ENCODE assay signal across 25 cellular contexts in genomic region chr12:50580436-50580835, GRCh38.
A peak's percentile ranks its signal among the peaks of the same experiment; 100 is the strongest.
DNase-seq lines count a peak whose midpoint lies in the region; ATAC-seq and TF ChIP-seq lines count a peak whose summit lies in the region.
"Had no signal": no experiment of that assay in that cellular context is flagged by ENCODE, and none has a peak within 500 bp of the region (broad histone marks: within the 10 kb centered on the region; RNA-seq: fewer than 3 reads in every experiment).

No MANE protein-coding gene starts in this region.

- no peak for DNase-seq in activated T-cell treated with anti-CD3 and anti-CD28 coated beads, Interleukin-2, amount 50 U/mL, for 72 hours
- DNase-seq in activated T-cell treated with anti-CD3 and anti-CD28 coated beads for 4 hours (no peak), endodermal cell (no peak), stomach (no peak), posterior cingulate gyrus (no peak), NCI-H345 (lab: John Stamatoyannopoulos, UW) (no peak), 8988T (no peak)
- DNase-seq: activated CD8-positive, alpha-beta T cell treated with anti-CD3 and anti-CD28 coated beads, Interleukin-2, amount 10 ng/mL, durations not matched to agents 7 days and 5 days; activated naive CD4-positive, alpha-beta T cell; activated T-cell treated with anti-CD3 and anti-CD28 coated beads, Interleukin-2, amount 50 U/mL, for 1 hour; amygdala; foreskin melanocyte; mucosa of descending colon; NCI-H1694; NCI-H2171; NCI-H526; stimulated activated CD4-positive, alpha-beta T cell treated with anti-CD3 and anti-CD28 coated beads, Interleukin-1b, Interleukin-23, amount 100 ng/mL, for 48 hours had no signal

- no peak for TF ChIP-seq POLR2A in stomach (IDR thresholded peaks at IDR 0.05)

- intact Hi-C loops in stomach (cut with DNase I; ENCODE audit: low total_unique reads) (no loop called here), posterior cingulate gyrus (cut with DNase I) (no loop called here)

- peak overlapping the region; percentile 76 for H3K27ac Mint-ChIP-seq in activated T-cell treated with anti-CD3 and anti-CD28 coated beads, Interleukin-2, amount 50 U/mL, for 72 hours
- peak overlapping the region; percentile 44 for H3K27ac Mint-ChIP-seq in endodermal cell
- H3K27ac Mint-ChIP-seq: activated CD8-positive, alpha-beta T cell treated with anti-CD3 and anti-CD28 coated beads, Interleukin-2, amount 10 ng/mL, durations not matched to agents 7 days and 5 days; stimulated activated effector memory CD8-positive, alpha-beta T cell treated with anti-CD3 and anti-CD28 coated beads, Interleukin-12 subunit alpha, Interleukin-12 subunit beta, amount 100 ng/mL, for 72 hours had no signal

- no peaks in the 10 kb centered on the region for H3K9me2 ChIP-seq in OCI-LY1 (ENCODE audit: low read depth, low read length)

- no peaks in the 10 kb centered on the region for H4K20me1 ChIP-seq in OCI-LY1 (ENCODE audit: insufficient read depth, low read length)

- H3K9me3 ChIP-seq in OCI-LY1 (ENCODE audit: low read length) (no peaks in the 10 kb centered on the region), endodermal cell (ENCODE audit: control insufficient read depth, low read length) (no peaks in the 10 kb centered on the region), stomach (no peaks in the 10 kb centered on the region)
- H3K9me3 ChIP-seq: HAP-1, MG63, mucosa of descending colon, tibial nerve had no signal

- H3K79me2 ChIP-seq in OCI-LY1 (ENCODE audit: insufficient read depth, low read length): no peaks in the 10 kb centered on the region

- H3K4me2 ChIP-seq in OCI-LY1 (ENCODE audit: low read length): no peak overlapping the region
- H3K4me2 ChIP-seq: hepatocyte had no signal

- peaks cover 21% of the 10 kb centered on the region for H3K4me1 ChIP-seq in OCI-LY1 (ENCODE audit: insufficient read depth, low read length, severe bottlenecking)
- H3K4me1 ChIP-seq in endodermal cell (ENCODE audit: control insufficient read depth, insufficient read depth, low read length): no peaks in the 10 kb centered on the region
- H3K4me1 ChIP-seq in stomach: peaks cover under 1 to 40% (median 17%) of the 10 kb centered on the region in 4 donors

- no peaks in the 10 kb centered on the region for H3K9me3 Mint-ChIP-seq in activated T-cell treated with anti-CD3 and anti-CD28 coated beads, Interleukin-2, amount 50 U/mL, for 72 hours
- no peaks in the 10 kb centered on the region for H3K9me3 Mint-ChIP-seq in endodermal cell
- H3K9me3 Mint-ChIP-seq: IgD-negative memory B cell; stimulated activated effector memory CD8-positive, alpha-beta T cell treated with anti-CD3 and anti-CD28 coated beads, Interleukin-12 subunit alpha, Interleukin-12 subunit beta, amount 100 ng/mL, for 72 hours had no signal

- H3K27ac ChIP-seq in OCI-LY1 (ENCODE audit: low read depth, low read length, poor library complexity, severe bottlenecking) (peak overlapping the region; percentile 20), endodermal cell (ENCODE audit: low read depth, low read length) (no peak overlapping the region), stomach (peak overlapping the region in 3 of 5 donors; percentile 32 to 60 (median 53))
- H3K27ac ChIP-seq: hepatocyte, tibial nerve had no signal

- no peaks in the 10 kb centered on the region for H3K27me3 Mint-ChIP-seq in activated T-cell treated with anti-CD3 and anti-CD28 coated beads, Interleukin-2, amount 50 U/mL, for 72 hours (ENCODE audit: low read depth)
- no peaks in the 10 kb centered on the region for H3K27me3 Mint-ChIP-seq in endodermal cell (ENCODE audit: insufficient read depth)
- H3K27me3 Mint-ChIP-seq: IgD-negative memory B cell, progenitor cell of endocrine pancreas had no signal

- no peak overlapping the region for H2AFZ ChIP-seq in OCI-LY1 (ENCODE audit: low read length)
- H2AFZ ChIP-seq: hepatocyte had no signal

- WGBS in endodermal cell (ENCODE audit: insufficient coverage in 1 of 2, insufficient read length in 1 of 2), 2 experiments: 98% methylated on average over 3 of the region's 3 CpGs; no CpG with 5 or more reads in 1 of the 2 experiments
- WGBS in stomach, 5 donors: 65 to 91% (median 85%) methylated on average over 3 of the region's 3 CpGs

- H3K4me3 Mint-ChIP-seq in activated T-cell treated with anti-CD3 and anti-CD28 coated beads, Interleukin-2, amount 50 U/mL, for 72 hours: no peak overlapping the region
- no peak overlapping the region for H3K4me3 Mint-ChIP-seq in endodermal cell
- H3K4me3 Mint-ChIP-seq: activated CD8-positive, alpha-beta T cell treated with anti-CD3 and anti-CD28 coated beads, Interleukin-2, amount 10 ng/mL, durations not matched to agents 7 days and 5 days; stimulated activated effector memory CD8-positive, alpha-beta T cell treated with anti-CD3 and anti-CD28 coated beads, Interleukin-12 subunit alpha, Interleukin-12 subunit beta, amount 100 ng/mL, for 72 hours had no signal

- no peaks in the 10 kb centered on the region for H3F3A ChIP-seq in OCI-LY1 (ENCODE audit: insufficient read depth, low read length)

- H3K36me3 ChIP-seq in OCI-LY1 (ENCODE audit: insufficient read depth, low read length) (no peaks in the 10 kb centered on the region), endodermal cell (ENCODE audit: control insufficient read depth, insufficient read depth, low read length) (no peaks in the 10 kb centered on the region), stomach (peaks cover 0 to 7% (median 6%) of the 10 kb centered on the region in 4 donors)
- H3K36me3 ChIP-seq: HAP-1, MG63 had no signal

- H3K4me3 ChIP-seq in OCI-LY1 (ENCODE audit: low read depth, low read length, poor library complexity, severe bottlenecking): no peak overlapping the region
- H3K4me3 ChIP-seq in endodermal cell (ENCODE audit: low read length): no peak overlapping the region
- no peak overlapping the region for H3K4me3 ChIP-seq in stomach
- H3K4me3 ChIP-seq: HAP-1, hepatocyte, MG63, mucosa of descending colon, tibial nerve had no signal

- H3K27me3 ChIP-seq in OCI-LY1 (ENCODE audit: insufficient read depth, low read length) (no peaks in the 10 kb centered on the region), endodermal cell (ENCODE audit: control insufficient read depth, insufficient read depth, low read length, poor library complexity, severe bottlenecking) (no peaks in the 10 kb centered on the region), stomach (no peaks in the 10 kb centered on the region)
- H3K27me3 ChIP-seq: hepatocyte, MG63, tibial nerve had no signal

- H3K9ac ChIP-seq in OCI-LY1 (ENCODE audit: low read length) (no peak overlapping the region), endodermal cell (ENCODE audit: extremely low read depth, low read length, poor library complexity, severe bottlenecking) (no peak overlapping the region)

- TF ChIP-seq EP300 in stomach (IDR thresholded peaks at IDR 0.05): no peak

- no peak for TF ChIP-seq CTCF in OCI-LY1 (IDR thresholded peaks at IDR 0.05; ENCODE audit: low read length)
- TF ChIP-seq CTCF in endodermal cell (conservative IDR thresholded peaks at IDR 0.05): no peak
- no peak for TF ChIP-seq CTCF in stomach (IDR thresholded peaks at IDR 0.05)

- H3K4me1 Mint-ChIP-seq in activated T-cell treated with anti-CD3 and anti-CD28 coated beads, Interleukin-2, amount 50 U/mL, for 72 hours (ENCODE audit: low read depth): peaks cover 17% of the 10 kb centered on the region
- H3K4me1 Mint-ChIP-seq in endodermal cell: peaks cover 4% of the 10 kb centered on the region
- H3K4me1 Mint-ChIP-seq: stimulated activated effector memory CD8-positive, alpha-beta T cell treated with anti-CD3 and anti-CD28 coated beads, Interleukin-12 subunit alpha, Interleukin-12 subunit beta, amount 100 ng/mL, for 72 hours had no signal

- no peaks in the 10 kb centered on the region for H3K36me3 Mint-ChIP-seq in activated T-cell treated with anti-CD3 and anti-CD28 coated beads, Interleukin-2, amount 50 U/mL, for 72 hours (ENCODE audit: insufficient read depth in 2 of 2)
- no peaks in the 10 kb centered on the region for H3K36me3 Mint-ChIP-seq in endodermal cell (ENCODE audit: low read depth)
- H3K36me3 Mint-ChIP-seq: IgD-negative memory B cell; stimulated activated effector memory CD8-positive, alpha-beta T cell treated with anti-CD3 and anti-CD28 coated beads, Interleukin-12 subunit alpha, Interleukin-12 subunit beta, amount 100 ng/mL, for 72 hours had no signal

- no peak for ATAC-seq in activated T-cell treated with anti-CD3 and anti-CD28 coated beads, Interleukin-2, amount 50 U/mL, for 72 hours (replicated peaks in 1 of 2)
- ATAC-seq: activated CD8-positive, alpha-beta T cell treated with anti-CD3 and anti-CD28 coated beads, Interleukin-2, amount 10 ng/mL, durations not matched to agents 7 days and 5 days had no signal
